Comparison of ENCODE assay signal across 21 cellular contexts in the genomic region with DNA sequence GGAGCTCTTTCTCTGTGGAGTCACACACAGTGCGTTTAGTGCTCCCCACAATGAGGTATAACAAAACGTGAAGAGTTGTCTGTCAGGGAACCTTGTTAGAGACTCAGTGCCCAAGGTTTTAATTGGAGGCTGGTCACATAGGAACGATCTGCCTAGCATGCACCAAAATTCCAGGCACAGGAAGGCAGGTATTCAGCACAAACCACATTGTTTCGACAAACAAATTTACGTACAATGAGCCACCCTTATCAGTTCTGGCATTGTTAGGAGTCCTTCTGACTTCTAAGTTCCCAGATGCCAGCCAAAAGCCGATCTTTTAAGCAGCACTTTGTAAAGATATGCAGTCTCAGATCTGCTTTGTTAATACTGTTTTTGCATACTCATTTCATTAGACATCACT.
"Had no signal": no experiment of that assay in that cellular context is flagged by ENCODE, and none has a peak within 500 bp of the region (broad histone marks: within the 10 kb centered on the region; RNA-seq: fewer than 3 reads in every experiment).

No MANE protein-coding gene starts in this region.

- H3K79me2 ChIP-seq: parathyroid adenoma had no signal

- H2AFZ ChIP-seq: parathyroid adenoma had no signal

- H3K4me3 ChIP-seq: dorsolateral prefrontal cortex, lung, right lobe of liver, stomach, thyroid gland, vagina had no signal

- H3K9ac ChIP-seq: parathyroid adenoma had no signal

- H3K4me1 ChIP-seq: parathyroid adenoma, right lobe of liver, stomach, thyroid gland, vagina had no signal

- DNase-seq: dorsolateral prefrontal cortex; effector memory CD4-positive, alpha-beta T cell; kidney; midbrain; naive thymus-derived CD8-positive, alpha-beta T cell; nephron progenitor cell; right lobe of liver; small intestine; stimulated activated CD4-positive, alpha-beta T cell treated with anti-CD3 and anti-CD28 coated beads, Interleukin-12 subunit alpha, Interleukin-12 subunit beta, amount 100 ng/mL, for 4 hours; stimulated activated CD4-positive, alpha-beta T cell treated with anti-CD3 and anti-CD28 coated beads, Interleukin-1b, Interleukin-23, amount 100 ng/mL, for 48 hours; stimulated activated CD4-positive, alpha-beta T cell treated with anti-CD3 and anti-CD28 coated beads, Interleukin-4, amount 100 ng/mL, for 1 hour; stimulated activated CD8-positive, alpha-beta memory T cell treated with anti-CD3 and anti-CD28 coated beads, Interleukin-4, amount 100 ng/mL, for 48 hours; stimulated activated naive CD4-positive, alpha-beta T cell; stomach; thyroid gland; trophoblast cell had no signal

- H3K27ac ChIP-seq: dorsolateral prefrontal cortex, neutrophil, parathyroid adenoma, right lobe of liver, stomach, thyroid gland, vagina had no signal

- ATAC-seq: left lobe of liver; naive thymus-derived CD8-positive, alpha-beta T cell; right lobe of liver had no signal

- H3K36me3 ChIP-seq: neutrophil, right lobe of liver, stomach, thyroid gland, vagina had no signal

- H3K27me3 ChIP-seq: neutrophil, right lobe of liver, stomach, thyroid gland, vagina had no signal

- H3K9me3 ChIP-seq: neutrophil, right lobe of liver, stomach, thyroid gland, vagina had no signal
